In genomic region chr9:20356392-20357206, GRCh38 we compare ENCODE assay signal across 8 cellular contexts.
DNase-seq lines count a peak whose midpoint lies in the region; ATAC-seq and TF ChIP-seq lines count a peak whose summit lies in the region.

No MANE protein-coding gene starts in this region.

- no peaks in the 10 kb centered on the region for H3K9me3 ChIP-seq in HAP-1
- H3K9me3 ChIP-seq in lower lobe of right lung = no peaks in the 10 kb centered on the region

- intact Hi-C loops in lower lobe of right lung (cut with DNase I) = loop anchor here (10.0 kb wide), 1 partner anchor 588 kb away; no protein-coding TSS in a partner anchor

- peak overlapping the region; percentile 10 for H3K27ac ChIP-seq in lower lobe of right lung

- in situ Hi-C loops in HAP-1 (cut with MboI; ENCODE audit: low sequenced_read_pairs) = loop anchor here (10.0 kb wide), 1 partner anchor 588 kb away; no protein-coding TSS in a partner anchor

- H3K4me3 ChIP-seq in HAP-1 = no peak overlapping the region
- H3K4me3 ChIP-seq in lower lobe of right lung = no peak overlapping the region

- peak; percentile 80 to 90 for ATAC-seq in lower lobe of right lung
- no peak for ATAC-seq in GM18520 (IDR thresholded peaks at IDR 0.05; ENCODE audit: unreplicated experiment)

- H3K4me1 ChIP-seq in HAP-1 = peaks cover 6% of the 10 kb centered on the region
- H3K4me1 ChIP-seq in lower lobe of right lung = peaks cover 37% of the 10 kb centered on the region

- H3K36me3 ChIP-seq in HAP-1 (replicated peaks) = no peaks in the 10 kb centered on the region
- no peaks in the 10 kb centered on the region for H3K36me3 ChIP-seq in lower lobe of right lung

- TF ChIP-seq CTCF in lower lobe of right lung (IDR thresholded peaks at IDR 0.05) = peak; percentile 71

- DNase-seq in DMS79 treated with DMSO at 0.1 percent for 48 hours (lab: John Stamatoyannopoulos, UW) = peak; percentile 80
- DNase-seq in HAP-1 (ENCODE audit: low spot score in 2 of 2) = peak; percentile 78 to 82
- peak; percentile 72 for DNase-seq in NCI-H2107 (lab: John Stamatoyannopoulos, UW)
- peak; percentile 64 for DNase-seq in activated CD4-positive, alpha-beta T cell treated with anti-CD3 and anti-CD28 coated beads for 48 hours
- peak; percentile 27 for DNase-seq in effector CD4-positive, alpha-beta T cell
- DNase-seq in lower lobe of right lung = no peak
- DNase-seq in stimulated activated CD4-positive, alpha-beta T cell treated with anti-CD3 and anti-CD28 coated beads, TNF-alpha, amount 100 ng/mL, for 24 hours (ENCODE audit: low read depth in 3 of 3) = peak; percentile 22 to 43 (median 38)

- no peaks in the 10 kb centered on the region for H3K27me3 ChIP-seq in HAP-1 (ENCODE audit: low read depth)
- H3K27me3 ChIP-seq in lower lobe of right lung (ENCODE audit: low read depth) = no peaks in the 10 kb centered on the region
